33 cellular contexts compared by ENCODE assay signal in genomic region chr3:46682974-46683373, GRCh38. TPM values are rescaled to one million over a fixed set of nuclear protein-coding genes. Genes with fewer than 3 reads are reported as not detected.
"Had no signal": no experiment of that assay in that cellular context is flagged by ENCODE, and none has a peak within 500 bp of the region (broad histone marks: within the 10 kb centered on the region; RNA-seq: fewer than 3 reads in every experiment).

No MANE protein-coding gene starts in this region.

- H2AFZ ChIP-seq: hepatocyte had no signal

- DNase-seq: colonic mucosa; cortex of kidney; dermis blood vessel endothelial cell; dorsolateral prefrontal cortex; effector CD4-positive, alpha-beta T cell; effector CD8-positive, alpha-beta T cell; effector memory CD4-positive, alpha-beta T cell; effector memory CD8-positive, alpha-beta T cell; endodermal cell; erythroblast; esophagus squamous epithelium; foreskin fibroblast; foreskin keratinocyte; foreskin melanocyte; gastrocnemius medialis; glutamatergic neuron; head of caudate nucleus; heart left ventricle; heart right ventricle had no signal

- H3K4me1 ChIP-seq: colonic mucosa, esophagus squamous epithelium, foreskin keratinocyte, gastrocnemius medialis, gastroesophageal sphincter had no signal

- H3K4me2 ChIP-seq: hepatocyte had no signal

- H3K4me3 ChIP-seq: colonic mucosa, coronary artery, dorsolateral prefrontal cortex, esophagus muscularis mucosa, esophagus squamous epithelium, gastrocnemius medialis, gastroesophageal sphincter, heart left ventricle, heart right ventricle, hepatocyte had no signal

- H3K79me2 ChIP-seq: hepatocyte had no signal

- FAIRE-seq: endometrium, endothelial cell of umbilical vein, frontal cortex had no signal

- H3K27me3 ChIP-seq: colonic mucosa, dorsolateral prefrontal cortex, esophagus muscularis mucosa, esophagus squamous epithelium, foreskin keratinocyte, gastrocnemius medialis, gastroesophageal sphincter, heart left ventricle, heart right ventricle, hepatocyte had no signal

- H3K36me3 ChIP-seq: colonic mucosa had no signal

- H3K27ac ChIP-seq: colonic mucosa, coronary artery, dorsolateral prefrontal cortex, epithelial cell of prostate, esophagus muscularis mucosa, esophagus squamous epithelium, foreskin keratinocyte, gastrocnemius medialis, gastroesophageal sphincter, heart left ventricle, heart right ventricle, hepatocyte had no signal

- ATAC-seq: effector memory CD8-positive, alpha-beta T cell; esophagus mucosa; foreskin keratinocyte; gastrocnemius medialis; gastroesophageal sphincter; heart left ventricle; heart right ventricle had no signal

- H3K9me3 ChIP-seq: colonic mucosa, esophagus muscularis mucosa, esophagus squamous epithelium, gastrocnemius medialis, gastroesophageal sphincter, heart left ventricle, heart right ventricle had no signal

RNA-seq across cellular contexts. Expression of gene TMIE, which starts 18.2 kb away (rescaled TPM):
- total RNA-seq: epithelial cell of proximal tubule, fibroblast of villous mesenchyme, foreskin keratinocyte, glomerular endothelial cell had no signal
- polyA plus RNA-seq: foreskin keratinocyte had no signal

RNA-seq across cellular contexts. Expression of gene PRSS50, which starts 34.7 kb away (rescaled TPM):
- total RNA-seq: colonic mucosa, dermis blood vessel endothelial cell, dermis microvascular lymphatic vessel endothelial cell, endothelial cell of umbilical vein, epithelial cell of proximal tubule, esophagus mucosa, fibroblast of lung, fibroblast of villous mesenchyme, foreskin keratinocyte, frontal cortex, gastrocnemius medialis, glomerular endothelial cell had no signal
- polyA plus RNA-seq: endothelial cell of umbilical vein, fibroblast of lung, foreskin keratinocyte had no signal
